In the genomic region with DNA sequence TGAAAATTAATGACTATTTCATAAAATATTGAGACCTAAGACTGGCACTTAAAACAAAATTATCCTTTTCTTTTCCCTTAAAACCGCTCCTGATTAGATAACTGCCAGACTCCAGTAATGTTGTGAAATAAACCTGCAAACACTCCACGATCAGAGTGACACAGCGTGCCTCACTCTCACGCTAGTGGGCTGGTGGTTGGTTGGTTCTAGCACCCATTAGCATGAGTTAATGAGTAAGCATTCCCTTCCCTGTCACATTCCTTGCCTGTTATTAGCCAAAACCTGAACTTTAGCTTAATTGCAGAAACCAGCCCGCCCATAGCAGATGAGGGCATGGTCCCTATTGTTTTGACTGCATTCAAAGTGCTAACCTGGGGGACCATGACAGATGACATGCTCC, we compare ENCODE assay signal across 23 cellular contexts.
A peak's percentile ranks its signal among the peaks of the same experiment; 100 is the strongest.
DNase-seq lines count a peak whose midpoint lies in the region; ATAC-seq, FAIRE-seq and TF ChIP-seq lines count a peak whose summit lies in the region.
"Had no signal": no experiment of that assay in that cellular context is flagged by ENCODE, and none has a peak within 500 bp of the region (broad histone marks: within the 10 kb centered on the region; RNA-seq: fewer than 3 reads in every experiment).

No MANE protein-coding gene starts in this region.

- H3K4ac ChIP-seq in trophoblast cell (ENCODE audit: low read depth, low read length): no peak overlapping the region

- H3K79me1 ChIP-seq in trophoblast cell (ENCODE audit: low read length): no peaks in the 10 kb centered on the region

- H3K9ac ChIP-seq in astrocyte (ENCODE audit: low read length) (no peak overlapping the region), trophoblast cell (ENCODE audit: low read length) (no peak overlapping the region)

- ATAC-seq in GM19023 (IDR thresholded peaks at IDR 0.05; ENCODE audit: unreplicated experiment): no peak
- ATAC-seq: natural killer cell treated with Interleukin-12 subunit alpha and Interleukin-12 subunit beta and Interleukin-15 and Interleukin-18, amount 100 ng/mL, for 72 hours had no signal

- no peak overlapping the region for H2AK5ac ChIP-seq in trophoblast cell (ENCODE audit: low read length)

- no peaks in the 10 kb centered on the region for H4K20me1 ChIP-seq in astrocyte (ENCODE audit: insufficient read depth, low read length)

- H3K4me3 ChIP-seq in astrocyte (ENCODE audit: insufficient read depth, low read depth, low read length) (no peak overlapping the region), trophoblast cell (ENCODE audit: low read depth, low read length) (no peak overlapping the region)
- H3K4me3 ChIP-seq: spleen, vagina had no signal

- H2BK12ac ChIP-seq in trophoblast cell (ENCODE audit: low read length): no peak overlapping the region

- no peak overlapping the region for H4K91ac ChIP-seq in trophoblast cell (ENCODE audit: low read depth, low read length)

- no peak overlapping the region for H3K4me2 ChIP-seq in astrocyte (ENCODE audit: low read length)
- peak overlapping the region; percentile 10 for H3K4me2 ChIP-seq in trophoblast cell (ENCODE audit: low read length)

- no peak overlapping the region for H4K8ac ChIP-seq in trophoblast cell (ENCODE audit: low read depth, low read length)

- no peak overlapping the region for H2BK120ac ChIP-seq in trophoblast cell (ENCODE audit: insufficient read depth, low read length, poor library complexity)

- H3K9me3 ChIP-seq in astrocyte (ENCODE audit: insufficient read depth, low read depth, low read length) (no peaks in the 10 kb centered on the region), trophoblast cell (ENCODE audit: insufficient read depth, low read depth, low read length) (no peaks in the 10 kb centered on the region)
- H3K9me3 ChIP-seq: spleen, vagina had no signal

- WGBS in trophoblast cell (ENCODE audit: extremely low coverage, insufficient coverage, insufficient read length): no CpG with 5 or more reads among the region's 5 CpGs

- no peaks in the 10 kb centered on the region for H3K4me1 ChIP-seq in astrocyte (ENCODE audit: insufficient read depth, low read length)
- H3K4me1 ChIP-seq in trophoblast cell (ENCODE audit: control insufficient read depth in 1 of 2, insufficient read depth in 2 of 2, low read length in 2 of 2): no peaks in the 10 kb centered on the region
- H3K4me1 ChIP-seq: vagina had no signal

- no peak overlapping the region for H3K14ac ChIP-seq in trophoblast cell (ENCODE audit: low read length)

- H3K27me3 ChIP-seq in astrocyte (ENCODE audit: insufficient read depth, low read length): no peaks in the 10 kb centered on the region
- no peaks in the 10 kb centered on the region for H3K27me3 ChIP-seq in trophoblast cell (ENCODE audit: insufficient read depth, low read length)
- H3K27me3 ChIP-seq: spleen, vagina had no signal

- H3K36me3 ChIP-seq in astrocyte (ENCODE audit: insufficient read depth, low read length) (no peaks in the 10 kb centered on the region), trophoblast cell (ENCODE audit: control insufficient read depth in 1 of 2, insufficient read depth in 2 of 2, low read length in 2 of 2) (no peaks in the 10 kb centered on the region)
- H3K36me3 ChIP-seq: spleen, vagina, WERI-Rb-1 had no signal

- no peak overlapping the region for H3K27ac ChIP-seq in astrocyte (ENCODE audit: low read depth, low read length)
- H3K27ac ChIP-seq in trophoblast cell (ENCODE audit: low read depth, low read length): no peak overlapping the region
- H3K27ac ChIP-seq: spleen, vagina had no signal

- H3K27me3 Mint-ChIP-seq in astrocyte (ENCODE audit: low read depth, unreplicated experiment): peaks cover 4% of the 10 kb centered on the region
- H3K27me3 Mint-ChIP-seq in HFFc6 (ENCODE audit: insufficient read depth): peaks cover 1% of the 10 kb centered on the region; the same call in 1 of the 2 replicates

- peak overlapping the region; percentile 74 for H3K27ac Mint-ChIP-seq in astrocyte (ENCODE audit: unreplicated experiment)
- H3K27ac Mint-ChIP-seq in HFFc6: no peak overlapping the region
- H3K27ac Mint-ChIP-seq: activated naive CD8-positive, alpha-beta T cell treated with anti-CD3 and anti-CD28 coated beads, Interleukin-2, amount 10 ng/mL, durations not matched to agents 7 days and 5 days; natural killer cell treated with Interleukin-12 subunit alpha and Interleukin-12 subunit beta and Interleukin-15 and Interleukin-18, amount 100 ng/mL, for 72 hours; T-helper 1 cell treated with Interleukin-12 subunit alpha and Interleukin-12 subunit beta and Interleukin-4 antibody, amounts not matched to agents 30 μg/mL and 1 μg/mL, for 36 hours had no signal

- H2AFZ ChIP-seq in astrocyte (ENCODE audit: low read depth, low read length) (no peak overlapping the region), trophoblast cell (ENCODE audit: insufficient read depth, low read length, poor library complexity) (no peak overlapping the region)

- no peaks in the 10 kb centered on the region for H3K4me1 Mint-ChIP-seq in astrocyte (ENCODE audit: low read depth, unreplicated experiment)
- H3K4me1 Mint-ChIP-seq in HFFc6 (ENCODE audit: low read depth): no peaks in the 10 kb centered on the region

- H4K12ac ChIP-seq in trophoblast cell (ENCODE audit: low read depth, low read length): no peak overlapping the region

- peak; percentile 40 for DNase-seq in CD1c-positive myeloid dendritic cell (ENCODE audit: extremely low spot score)
- peak; percentile 16 for DNase-seq in astrocyte (ENCODE audit: low read depth)
- peak; percentile 47 for DNase-seq in kidney glomerular epithelial cell (lab: John Stamatoyannopoulos, UW)
- peak; percentile 42 to 62 for DNase-seq in trophoblast cell
- no peak for DNase-seq in HFFc6
- no peak for DNase-seq in NCI-H1105 (lab: John Stamatoyannopoulos, UW)
- DNase-seq in GM20000 (ENCODE audit: low spot score): no peak
- DNase-seq: activated CD4-positive, alpha-beta T cell treated with anti-CD3 and anti-CD28 coated beads, Interleukin-2, amount 50 U/mL, for 4 hours; activated CD8-positive, alpha-beta memory T cell treated with anti-CD3 and anti-CD28 coated beads, Interleukin-2, amount 50 U/mL, for 48 hours; activated naive CD8-positive, alpha-beta T cell treated with anti-CD3 and anti-CD28 coated beads, Interleukin-2, amount 10 ng/mL, durations not matched to agents 7 days and 5 days; EL; MM.1S; NCI-H146; NCI-H2171; NCI-H748 treated with DMSO at 0.1 percent for 48 hours; spleen; WERI-Rb-1 had no signal

- TF ChIP-seq CTCF in astrocyte (IDR thresholded peaks at IDR 0.05; ENCODE audit: insufficient read depth, low read depth, low read length) (no peak), HFFc6 (IDR thresholded peaks at IDR 0.05) (no peak), GM20000 (IDR thresholded peaks at IDR 0.05; ENCODE audit: extremely low read depth, missing control alignments) (no peak)

- FAIRE-seq in astrocyte (lab: Jason Lieb, UNC): no peak
- FAIRE-seq: A204.1, endometrium had no signal

- H3K18ac ChIP-seq in trophoblast cell (ENCODE audit: low read length): no peak overlapping the region

- no peaks in the 10 kb centered on the region for H3K36me3 Mint-ChIP-seq in astrocyte (ENCODE audit: low read depth, unreplicated experiment)
- no peaks in the 10 kb centered on the region for H3K36me3 Mint-ChIP-seq in HFFc6 (ENCODE audit: low read depth)
- H3K36me3 Mint-ChIP-seq: natural killer cell treated with Interleukin-12 subunit alpha and Interleukin-12 subunit beta and Interleukin-15 and Interleukin-18, amount 100 ng/mL, for 72 hours had no signal

- H3K79me2 ChIP-seq in astrocyte (ENCODE audit: insufficient read depth, low read length): no peaks in the 10 kb centered on the region
- H3K79me2 ChIP-seq in trophoblast cell (ENCODE audit: control insufficient read depth, insufficient read depth, low read length, poor library complexity): no peaks in the 10 kb centered on the region

- H3K9me3 Mint-ChIP-seq in astrocyte (ENCODE audit: unreplicated experiment) (peaks cover 2% of the 10 kb centered on the region), HFFc6 (no peaks in the 10 kb centered on the region)
- H3K9me3 Mint-ChIP-seq: activated naive CD8-positive, alpha-beta T cell treated with anti-CD3 and anti-CD28 coated beads, Interleukin-2, amount 10 ng/mL, durations not matched to agents 7 days and 5 days; natural killer cell treated with Interleukin-12 subunit alpha and Interleukin-12 subunit beta and Interleukin-15 and Interleukin-18, amount 100 ng/mL, for 72 hours; T-helper 1 cell treated with Interleukin-12 subunit alpha and Interleukin-12 subunit beta and Interleukin-4 antibody, amounts not matched to agents 30 μg/mL and 1 μg/mL, for 36 hours had no signal

- no peak overlapping the region for H3K23ac ChIP-seq in trophoblast cell (ENCODE audit: low read length)

- no peak overlapping the region for H2BK5ac ChIP-seq in trophoblast cell (ENCODE audit: low read depth, low read length, poor library complexity)

- H3K4me3 Mint-ChIP-seq in astrocyte (ENCODE audit: unreplicated experiment) (no peak overlapping the region), HFFc6 (no peak overlapping the region)
- H3K4me3 Mint-ChIP-seq: activated naive CD8-positive, alpha-beta T cell treated with anti-CD3 and anti-CD28 coated beads, Interleukin-2, amount 10 ng/mL, durations not matched to agents 7 days and 5 days; natural killer cell treated with Interleukin-12 subunit alpha and Interleukin-12 subunit beta and Interleukin-15 and Interleukin-18, amount 100 ng/mL, for 72 hours; T-helper 1 cell treated with Interleukin-12 subunit alpha and Interleukin-12 subunit beta and Interleukin-4 antibody, amounts not matched to agents 30 μg/mL and 1 μg/mL, for 36 hours had no signal

Comparison
In these comparisons a context has a peak if more than half of its experiments do, and no peak if none do; other contexts are left out.
1. DNase-seq: peak in CD1c-positive myeloid dendritic cell (single experiment), astrocyte (single experiment), kidney glomerular epithelial cell (single experiment) and trophoblast cell (2 of 2); none in HFFc6 (single experiment), NCI-H1105 (single experiment) and GM20000 (single experiment).